ENCODE assay signal across 13 cellular contexts in the genomic region with DNA sequence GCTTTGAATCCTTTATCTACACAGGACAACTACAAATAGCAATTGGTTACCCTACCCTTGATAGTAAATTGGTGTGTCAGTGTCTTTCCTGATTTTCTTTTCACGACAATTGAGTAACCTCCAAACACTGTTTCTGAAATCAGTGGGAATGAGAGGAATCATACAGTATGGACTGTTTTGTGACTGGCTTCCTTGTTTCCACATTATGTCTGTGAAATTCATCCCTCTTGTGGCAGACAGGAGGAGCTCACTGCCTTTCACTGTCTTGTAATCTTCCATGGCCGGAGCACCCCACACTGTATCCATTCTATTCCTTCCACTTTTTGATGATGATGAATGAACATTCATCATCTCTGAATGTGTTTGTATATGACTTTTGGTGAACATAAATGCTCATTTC.
DNase-seq lines count a peak whose midpoint lies in the region; ATAC-seq and TF ChIP-seq lines count a peak whose summit lies in the region.
"Had no signal": no experiment of that assay in that cellular context is flagged by ENCODE, and none has a peak within 500 bp of the region (broad histone marks: within the 10 kb centered on the region; RNA-seq: fewer than 3 reads in every experiment).

No MANE protein-coding gene starts in this region.

- H3K4me1 ChIP-seq in A673 (ENCODE audit: insufficient read depth, low read length, poor library complexity, severe bottlenecking) = no peaks in the 10 kb centered on the region

- POLR2A ChIA-PET in A673 (lab: Charles Lee; ENCODE audit: low non-redundant PET) = no interaction called here
- POLR2A ChIA-PET in naive thymus-derived CD8-positive, alpha-beta T cell (lab: Charles Lee) = no interaction called here

- H3K36me3 Mint-ChIP-seq in naive thymus-derived CD8-positive, alpha-beta T cell = no peaks in the 10 kb centered on the region
- H3K36me3 Mint-ChIP-seq: activated naive CD4-positive, alpha-beta T cell treated with anti-CD3 and anti-CD28 coated beads, Interleukin-2, amount 50 U/mL, for 72 hours had no signal

- in situ Hi-C loops in GM13977 (cut with MboI; ENCODE audit: low pct_unique_long_range_greater_than_20kb, low sequenced_read_pairs, unreplicated experiment) = no loop called here

- BruUV-seq in A673 (replicated peaks; lab: Mats Ljungman, UMichigan) = no TSS peak

- peak; percentile 46 for TF ChIP-seq CTCF in A673 (conservative IDR thresholded peaks at IDR 0.05; ENCODE audit: low read depth, low read length)
- peak; percentile 24 for TF ChIP-seq CTCF in GM13977 (IDR thresholded peaks at IDR 0.05; ENCODE audit: extremely low read depth, insufficient read depth, missing control alignments)

- ATAC-seq in naive thymus-derived CD8-positive, alpha-beta T cell = no peak
- ATAC-seq: activated naive CD4-positive, alpha-beta T cell treated with anti-CD3 and anti-CD28 coated beads, Interleukin-2, amount 50 U/mL, for 72 hours had no signal

- peaks cover 5% of the 10 kb centered on the region for H3K27me3 ChIP-seq in A673 (replicated peaks; ENCODE audit: insufficient read depth, low read depth, low read length, poor library complexity)

- intact Hi-C loops in A673 (cut with micrococcal nuclease; ENCODE audit: unreplicated experiment) = no loop called here

- no peak overlapping the region for H3K27ac Mint-ChIP-seq in naive thymus-derived CD8-positive, alpha-beta T cell
- H3K27ac Mint-ChIP-seq: activated naive CD4-positive, alpha-beta T cell treated with anti-CD3 and anti-CD28 coated beads, Interleukin-2, amount 50 U/mL, for 72 hours had no signal

- CTCF ChIA-PET in A673 (lab: Charles Lee) = interaction anchor here (0.6 to 1.0 kb wide), 3 partner anchors 10 to 308 kb away, joined by 3 read pairs; no protein-coding TSS in a partner anchor

- no peaks in the 10 kb centered on the region for H3K9me3 ChIP-seq in A673 (ENCODE audit: low read depth, low read length, poor library complexity, severe bottlenecking)
- H3K9me3 ChIP-seq: thoracic aorta had no signal

- no peak overlapping the region for H3K4me3 ChIP-seq in A673 (ENCODE audit: low read depth, low read length, poor library complexity, severe bottlenecking)
- H3K4me3 ChIP-seq: thoracic aorta had no signal

- H3K36me3 ChIP-seq in A673 (ENCODE audit: insufficient read depth, low read length, poor library complexity, severe bottlenecking) = no peaks in the 10 kb centered on the region
- H3K36me3 ChIP-seq: thoracic aorta had no signal

- peaks cover 0 to 2% (median 0%) of the 10 kb centered on the region in 4 donors for H3K4me1 Mint-ChIP-seq in naive thymus-derived CD8-positive, alpha-beta T cell

- H3K27me3 Mint-ChIP-seq in naive thymus-derived CD8-positive, alpha-beta T cell = peaks cover 0 to 1% (median 0%) of the 10 kb centered on the region in 5 donors

- no peaks in the 10 kb centered on the region for H3K9me3 Mint-ChIP-seq in naive thymus-derived CD8-positive, alpha-beta T cell
- H3K9me3 Mint-ChIP-seq: activated naive CD4-positive, alpha-beta T cell treated with anti-CD3 and anti-CD28 coated beads, Interleukin-2, amount 50 U/mL, for 72 hours had no signal

- H3K4me3 Mint-ChIP-seq in naive thymus-derived CD8-positive, alpha-beta T cell = no peak overlapping the region

- DNase-seq in A673 (ENCODE audit: low spot score) = peak; percentile 34
- DNase-seq in GM13977 (ENCODE audit: low spot score) = no peak
- peak; percentile 39 for DNase-seq in SW480 (ENCODE audit: low spot score)
- peak; percentile 50 for DNase-seq in globus pallidus (ENCODE audit: low spot score)
- DNase-seq in GF-D8 (lab: John Stamatoyannopoulos, UW) = no peak
- no peak for DNase-seq in naive thymus-derived CD8-positive, alpha-beta T cell
- no peak for DNase-seq in NCI-H1694 (lab: John Stamatoyannopoulos, UW)
- no peak for DNase-seq in activated CD4-positive, alpha-beta T cell treated with anti-CD3 and anti-CD28 coated beads for 48 hours
- DNase-seq: activated CD4-positive, CD25-positive, alpha-beta regulatory T cell; HCEC 1CT; NCI-H748 treated with DMSO at 0.1 percent for 48 hours had no signal

- no peak overlapping the region for H3K27ac ChIP-seq in A673 (ENCODE audit: low read depth, low read length, poor library complexity, severe bottlenecking)
- H3K27ac ChIP-seq: thoracic aorta had no signal

Comparison
In these comparisons a context has a peak if more than half of its experiments do, and no peak if none do; other contexts are left out.
1. DNase-seq: peak in A673 (single experiment), SW480 (single experiment) and globus pallidus (single experiment); none in GM13977 (single experiment), GF-D8 (single experiment), naive thymus-derived CD8-positive, alpha-beta T cell (0 of 10), NCI-H1694 (single experiment) and activated CD4-positive, alpha-beta T cell treated with anti-CD3 and anti-CD28 coated beads for 48 hours (single experiment).